1 cellular context compared by ENCODE assay signal in the genomic region with DNA sequence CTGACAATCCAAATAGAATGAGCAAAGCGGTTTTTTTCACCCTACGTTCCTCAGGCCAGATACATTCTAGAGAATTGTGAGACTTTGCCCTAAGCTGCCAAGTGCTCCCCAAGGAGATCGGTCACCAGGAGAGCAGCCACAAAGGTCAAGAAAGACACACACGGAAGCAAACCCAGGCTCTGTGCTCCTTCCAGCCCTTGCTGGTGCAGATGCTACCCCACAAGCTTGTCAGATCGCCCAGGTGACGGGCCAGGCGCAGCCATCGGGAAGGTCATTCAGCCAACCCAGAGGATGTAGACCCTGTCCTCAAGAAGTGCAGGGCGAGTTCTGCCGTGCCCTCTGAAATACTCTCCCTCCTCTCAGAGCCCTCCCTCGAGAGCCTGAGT.
TF ChIP-seq lines count a peak whose summit lies in the region.

No MANE protein-coding gene starts in this region.

TF ChIP-seq in GM23338, 12 proteins besides CTCF, POLR2A, EP300 and RAD21 (continued from another document):
- TF ChIP-seq, protein P1, sequence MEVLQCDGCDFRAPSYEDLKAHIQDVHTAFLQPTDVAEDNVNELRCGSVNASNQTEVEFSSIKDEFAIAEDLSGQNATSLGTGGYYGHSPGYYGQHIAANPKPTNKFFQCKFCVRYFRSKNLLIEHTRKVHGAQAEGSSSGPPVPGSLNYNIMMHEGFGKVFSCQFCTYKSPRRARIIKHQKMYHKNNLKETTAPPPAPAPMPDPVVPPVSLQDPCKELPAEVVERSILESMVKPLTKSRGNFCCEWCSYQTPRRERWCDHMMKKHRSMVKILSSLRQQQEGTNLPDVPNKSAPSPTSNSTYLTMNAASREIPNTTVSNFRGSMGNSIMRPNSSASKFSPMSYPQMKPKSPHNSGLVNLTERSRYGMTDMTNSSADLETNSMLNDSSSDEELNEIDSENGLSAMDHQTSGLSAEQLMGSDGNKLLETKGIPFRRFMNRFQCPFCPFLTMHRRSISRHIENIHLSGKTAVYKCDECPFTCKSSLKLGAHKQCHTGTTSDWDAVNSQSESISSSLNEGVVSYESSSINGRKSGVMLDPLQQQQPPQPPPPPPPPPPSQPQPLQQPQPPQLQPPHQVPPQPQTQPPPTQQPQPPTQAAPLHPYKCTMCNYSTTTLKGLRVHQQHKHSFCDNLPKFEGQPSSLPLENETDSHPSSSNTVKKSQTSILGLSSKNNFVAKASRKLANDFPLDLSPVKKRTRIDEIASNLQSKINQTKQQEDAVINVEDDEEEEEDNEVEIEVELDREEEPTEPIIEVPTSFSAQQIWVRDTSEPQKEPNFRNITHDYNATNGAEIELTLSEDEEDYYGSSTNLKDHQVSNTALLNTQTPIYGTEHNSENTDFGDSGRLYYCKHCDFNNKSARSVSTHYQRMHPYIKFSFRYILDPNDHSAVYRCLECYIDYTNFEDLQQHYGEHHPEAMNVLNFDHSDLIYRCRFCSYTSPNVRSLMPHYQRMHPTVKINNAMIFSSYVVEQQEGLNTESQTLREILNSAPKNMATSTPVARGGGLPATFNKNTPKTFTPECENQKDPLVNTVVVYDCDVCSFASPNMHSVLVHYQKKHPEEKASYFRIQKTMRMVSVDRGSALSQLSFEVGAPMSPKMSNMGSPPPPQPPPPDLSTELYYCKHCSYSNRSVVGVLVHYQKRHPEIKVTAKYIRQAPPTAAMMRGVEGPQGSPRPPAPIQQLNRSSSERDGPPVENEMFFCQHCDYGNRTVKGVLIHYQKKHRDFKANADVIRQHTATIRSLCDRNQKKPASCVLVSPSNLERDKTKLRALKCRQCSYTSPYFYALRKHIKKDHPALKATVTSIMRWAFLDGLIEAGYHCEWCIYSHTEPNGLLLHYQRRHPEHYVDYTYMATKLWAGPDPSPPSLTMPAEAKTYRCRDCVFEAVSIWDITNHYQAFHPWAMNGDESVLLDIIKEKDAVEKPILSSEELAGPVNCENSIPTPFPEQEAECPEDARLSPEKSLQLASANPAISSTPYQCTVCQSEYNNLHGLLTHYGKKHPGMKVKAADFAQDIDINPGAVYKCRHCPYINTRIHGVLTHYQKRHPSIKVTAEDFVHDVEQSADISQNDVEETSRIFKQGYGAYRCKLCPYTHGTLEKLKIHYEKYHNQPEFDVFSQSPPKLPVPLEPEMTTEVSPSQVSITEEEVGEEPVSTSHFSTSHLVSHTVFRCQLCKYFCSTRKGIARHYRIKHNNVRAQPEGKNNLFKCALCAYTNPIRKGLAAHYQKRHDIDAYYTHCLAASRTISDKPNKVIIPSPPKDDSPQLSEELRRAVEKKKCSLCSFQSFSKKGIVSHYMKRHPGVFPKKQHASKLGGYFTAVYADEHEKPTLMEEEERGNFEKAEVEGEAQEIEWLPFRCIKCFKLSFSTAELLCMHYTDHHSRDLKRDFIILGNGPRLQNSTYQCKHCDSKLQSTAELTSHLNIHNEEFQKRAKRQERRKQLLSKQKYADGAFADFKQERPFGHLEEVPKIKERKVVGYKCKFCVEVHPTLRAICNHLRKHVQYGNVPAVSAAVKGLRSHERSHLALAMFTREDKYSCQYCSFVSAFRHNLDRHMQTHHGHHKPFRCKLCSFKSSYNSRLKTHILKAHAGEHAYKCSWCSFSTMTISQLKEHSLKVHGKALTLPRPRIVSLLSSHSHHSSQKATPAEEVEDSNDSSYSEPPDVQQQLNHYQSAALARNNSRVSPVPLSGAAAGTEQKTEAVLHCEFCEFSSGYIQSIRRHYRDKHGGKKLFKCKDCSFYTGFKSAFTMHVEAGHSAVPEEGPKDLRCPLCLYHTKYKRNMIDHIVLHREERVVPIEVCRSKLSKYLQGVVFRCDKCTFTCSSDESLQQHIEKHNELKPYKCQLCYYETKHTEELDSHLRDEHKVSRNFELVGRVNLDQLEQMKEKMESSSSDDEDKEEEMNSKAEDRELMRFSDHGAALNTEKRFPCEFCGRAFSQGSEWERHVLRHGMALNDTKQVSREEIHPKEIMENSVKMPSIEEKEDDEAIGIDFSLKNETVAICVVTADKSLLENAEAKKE (CRISPR knock-in tag; IDR thresholded peaks at IDR 0.05), result no peak
- TF ChIP-seq ZNF114 (CRISPR knock-in tag; IDR thresholded peaks at IDR 0.05) (no peak), POLR2AphosphoS5 (IDR thresholded peaks at IDR 0.05; ENCODE audit: low read depth) (no peak), EZH2phosphoT487 (IDR thresholded peaks at IDR 0.05; ENCODE audit: unreplicated experiment) (no peak), JUNB (IDR thresholded peaks at IDR 0.05; ENCODE audit: unreplicated experiment) (no peak), STAT1 (IDR thresholded peaks at IDR 0.05; ENCODE audit: unreplicated experiment) (no peak), CREB1 (CRISPR knock-in tag; IDR thresholded peaks at IDR 0.05; ENCODE audit: low read depth) (no peak)
- TF ChIP-seq, protein P2, sequence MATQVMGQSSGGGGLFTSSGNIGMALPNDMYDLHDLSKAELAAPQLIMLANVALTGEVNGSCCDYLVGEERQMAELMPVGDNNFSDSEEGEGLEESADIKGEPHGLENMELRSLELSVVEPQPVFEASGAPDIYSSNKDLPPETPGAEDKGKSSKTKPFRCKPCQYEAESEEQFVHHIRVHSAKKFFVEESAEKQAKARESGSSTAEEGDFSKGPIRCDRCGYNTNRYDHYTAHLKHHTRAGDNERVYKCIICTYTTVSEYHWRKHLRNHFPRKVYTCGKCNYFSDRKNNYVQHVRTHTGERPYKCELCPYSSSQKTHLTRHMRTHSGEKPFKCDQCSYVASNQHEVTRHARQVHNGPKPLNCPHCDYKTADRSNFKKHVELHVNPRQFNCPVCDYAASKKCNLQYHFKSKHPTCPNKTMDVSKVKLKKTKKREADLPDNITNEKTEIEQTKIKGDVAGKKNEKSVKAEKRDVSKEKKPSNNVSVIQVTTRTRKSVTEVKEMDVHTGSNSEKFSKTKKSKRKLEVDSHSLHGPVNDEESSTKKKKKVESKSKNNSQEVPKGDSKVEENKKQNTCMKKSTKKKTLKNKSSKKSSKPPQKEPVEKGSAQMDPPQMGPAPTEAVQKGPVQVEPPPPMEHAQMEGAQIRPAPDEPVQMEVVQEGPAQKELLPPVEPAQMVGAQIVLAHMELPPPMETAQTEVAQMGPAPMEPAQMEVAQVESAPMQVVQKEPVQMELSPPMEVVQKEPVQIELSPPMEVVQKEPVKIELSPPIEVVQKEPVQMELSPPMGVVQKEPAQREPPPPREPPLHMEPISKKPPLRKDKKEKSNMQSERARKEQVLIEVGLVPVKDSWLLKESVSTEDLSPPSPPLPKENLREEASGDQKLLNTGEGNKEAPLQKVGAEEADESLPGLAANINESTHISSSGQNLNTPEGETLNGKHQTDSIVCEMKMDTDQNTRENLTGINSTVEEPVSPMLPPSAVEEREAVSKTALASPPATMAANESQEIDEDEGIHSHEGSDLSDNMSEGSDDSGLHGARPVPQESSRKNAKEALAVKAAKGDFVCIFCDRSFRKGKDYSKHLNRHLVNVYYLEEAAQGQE (IDR thresholded peaks at IDR 0.05; ENCODE audit: unreplicated experiment), result no peak
- TF ChIP-seq, protein P3, sequence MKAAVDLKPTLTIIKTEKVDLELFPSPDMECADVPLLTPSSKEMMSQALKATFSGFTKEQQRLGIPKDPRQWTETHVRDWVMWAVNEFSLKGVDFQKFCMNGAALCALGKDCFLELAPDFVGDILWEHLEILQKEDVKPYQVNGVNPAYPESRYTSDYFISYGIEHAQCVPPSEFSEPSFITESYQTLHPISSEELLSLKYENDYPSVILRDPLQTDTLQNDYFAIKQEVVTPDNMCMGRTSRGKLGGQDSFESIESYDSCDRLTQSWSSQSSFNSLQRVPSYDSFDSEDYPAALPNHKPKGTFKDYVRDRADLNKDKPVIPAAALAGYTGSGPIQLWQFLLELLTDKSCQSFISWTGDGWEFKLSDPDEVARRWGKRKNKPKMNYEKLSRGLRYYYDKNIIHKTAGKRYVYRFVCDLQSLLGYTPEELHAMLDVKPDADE (IDR thresholded peaks at IDR 0.05), result no peak
